Comparison of ENCODE assay signal across 8 cellular contexts in the genomic region with DNA sequence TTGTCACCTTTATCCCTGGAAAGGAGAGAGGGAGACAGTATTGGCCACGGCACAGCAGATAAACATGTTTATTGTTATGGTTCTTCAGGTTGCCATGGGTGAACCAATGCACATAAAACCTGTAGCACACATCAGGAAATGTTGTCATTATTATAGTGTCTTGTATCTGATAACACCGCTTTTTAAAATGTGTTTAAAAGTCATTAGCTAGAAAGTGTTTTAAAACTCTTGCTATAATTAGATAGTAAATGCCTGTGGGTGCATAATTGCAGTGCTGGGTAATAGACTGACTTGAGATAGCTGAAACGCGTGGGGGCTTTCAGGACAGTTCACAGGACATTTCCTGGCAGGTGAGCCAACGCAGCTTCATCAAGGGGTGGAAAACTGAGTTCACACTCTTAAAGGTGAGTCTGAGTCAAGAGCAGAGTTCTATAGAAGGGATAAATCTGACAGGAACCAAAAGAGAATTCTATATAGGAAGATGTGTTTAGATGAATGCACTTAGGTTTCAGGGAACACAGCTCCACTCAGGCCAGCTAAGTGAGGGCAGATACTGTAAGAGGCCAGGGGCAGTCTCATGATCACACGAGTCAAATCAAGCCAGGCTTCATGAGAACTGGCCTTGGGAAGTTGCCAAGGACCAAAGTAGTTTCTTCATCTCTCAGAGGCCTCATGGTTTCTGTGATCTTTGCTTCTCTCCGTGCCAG. TPM values are rescaled to one million over a fixed set of nuclear protein-coding genes. Genes with fewer than 3 reads are reported as not detected.
DNase-seq lines count a peak whose midpoint lies in the region; ATAC-seq, FAIRE-seq and TF ChIP-seq lines count a peak whose summit lies in the region.

No MANE protein-coding gene starts in this region.

- no peaks in the 10 kb centered on the region for H3K36me3 Mint-ChIP-seq in neural crest cell (ENCODE audit: low read depth)

- H3K27ac ChIP-seq in kidney (ENCODE audit: low read depth in 2 of 2, low read length in 2 of 2), result no peak overlapping the region

- H3K27me3 Mint-ChIP-seq in neural crest cell (ENCODE audit: low read depth), result peaks cover 3% of the 10 kb centered on the region

- no peaks in the 10 kb centered on the region for H3K4me1 ChIP-seq in kidney (ENCODE audit: control insufficient read depth in 1 of 2, insufficient read depth in 1 of 2, low read depth in 1 of 2, low read length in 2 of 2)

- peak overlapping the region; percentile 59 for H3K27ac Mint-ChIP-seq in neural crest cell (ENCODE audit: unreplicated experiment)

- H3K4me3 Mint-ChIP-seq in neural crest cell, result no peak overlapping the region

- no peak overlapping the region for H3K4me3 ChIP-seq in kidney (ENCODE audit: low read length in 2 of 2)

- ATAC-seq in HG03175 (IDR thresholded peaks at IDR 0.05; ENCODE audit: unreplicated experiment), result no peak

- peaks cover 52% of the 10 kb centered on the region for H3K4me1 Mint-ChIP-seq in neural crest cell

- no peaks in the 10 kb centered on the region for H3K36me3 ChIP-seq in kidney (ENCODE audit: control insufficient read depth in 1 of 2, insufficient read depth in 2 of 2, low read length in 2 of 2)

- no peak overlapping the region for H3K9ac ChIP-seq in kidney (ENCODE audit: low read length in 2 of 2)

- no peaks in the 10 kb centered on the region for H3K9me3 Mint-ChIP-seq in neural crest cell

- DNase-seq in D721Med (ENCODE audit: insufficient read length, low spot score), result no peak
- peak; percentile 17 for DNase-seq in M059J (ENCODE audit: low read depth)
- DNase-seq in fibroblast of gingiva (ENCODE audit: low read depth), result peak; percentile 82
- DNase-seq in neural crest cell (ENCODE audit: low read depth, low spot score), result no peak
- DNase-seq in SW 1271 (lab: John Stamatoyannopoulos, UW), result no peak
- no peak for DNase-seq in OCI-M2 (lab: John Stamatoyannopoulos, UW; ENCODE audit: unreplicated experiment)
- DNase-seq in kidney, result no peak

- TF ChIP-seq CTCF in D721Med (IDR thresholded peaks at IDR 0.05; ENCODE audit: insufficient read depth, missing control alignments), result no peak
- TF ChIP-seq CTCF in neural crest cell (conservative IDR thresholded peaks at IDR 0.05), result no peak
- no peak for TF ChIP-seq CTCF in kidney (IDR thresholded peaks at IDR 0.05; ENCODE audit: borderline replicate concordance, extremely low read depth, insufficient read depth)

- FAIRE-seq in D721Med (lab: Jason Lieb, UNC) (peak; percentile 25), kidney (lab: Jason Lieb, UNC) (no peak)

- no peaks in the 10 kb centered on the region for H3K9me3 ChIP-seq in kidney (ENCODE audit: control insufficient read depth in 1 of 2, low read length in 2 of 2)

- intact Hi-C loops in kidney (cut with DNase I), result no loop called here

RNA-seq across cellular contexts. Expression of gene PPP4R2, which starts 35.6 kb away (rescaled TPM):
- 17.5 and 26.7 TPM in 2 replicates for total RNA-seq in M059J (2014; rRNA removed; shearing (Covaris generic))
- total RNA-seq in neural crest cell, result 99.9 and 105 TPM in 2 replicates
- 72.0 TPM for total RNA-seq in kidney
- 14.5 TPM for polyA plus RNA-seq in kidney (ENCODE audit: insufficient read depth, low read depth, low replicate concordance)

Comparison
In these comparisons a context has a peak if more than half of its experiments do, and no peak if none do; other contexts are left out.
1. DNase-seq: peak in M059J (single experiment) and fibroblast of gingiva (single experiment); none in D721Med (single experiment), neural crest cell (single experiment), SW 1271 (0 of 2), OCI-M2 (single experiment) and kidney (single experiment).